In genomic region chr12:131850856-131851559, GRCh38 we compare ENCODE assay signal across 1 cellular context.
A peak's percentile ranks its signal among the peaks of the same experiment; 100 is the strongest.
TF ChIP-seq lines count a peak whose summit lies in the region.

No MANE protein-coding gene starts in this region.

TF ChIP-seq in HepG2, 621 proteins besides CTCF, POLR2A, EP300 and RAD21 (continues in another document):
- TF ChIP-seq CENPX (CRISPR knock-in tag; IDR thresholded peaks at IDR 0.05): no peak
- no peak for TF ChIP-seq PAF1 (CRISPR knock-in tag; IDR thresholded peaks at IDR 0.05)
- TF ChIP-seq ZEB1 (IDR thresholded peaks at IDR 0.05; ENCODE audit: insufficient replicate concordance, low read depth): no peak
- TF ChIP-seq YEATS2 (CRISPR knock-in tag; IDR thresholded peaks at IDR 0.05; ENCODE audit: borderline replicate concordance): no peak
- no peak for TF ChIP-seq TIGD3 (CRISPR knock-in tag; IDR thresholded peaks at IDR 0.05; ENCODE audit: borderline replicate concordance)
- TF ChIP-seq HBP1 (CRISPR knock-in tag; IDR thresholded peaks at IDR 0.05; ENCODE audit: low read depth): no peak
- no peak for TF ChIP-seq ZNF660 (CRISPR knock-in tag; IDR thresholded peaks at IDR 0.05; ENCODE audit: borderline replicate concordance, low read depth)
- no peak for TF ChIP-seq CHCHD3 (CRISPR knock-in tag; IDR thresholded peaks at IDR 0.05)
- no peak for TF ChIP-seq ZNF430 (CRISPR knock-in tag; IDR thresholded peaks at IDR 0.05)
- TF ChIP-seq PPARG (CRISPR knock-in tag; conservative IDR thresholded peaks at IDR 0.05): no peak
- no peak for TF ChIP-seq KDM5B (CRISPR knock-in tag; IDR thresholded peaks at IDR 0.05; ENCODE audit: borderline replicate concordance)
- no peak for TF ChIP-seq SIN3B (IDR thresholded peaks at IDR 0.05; ENCODE audit: low read length)
- TF ChIP-seq IRF2 (CRISPR knock-in tag; IDR thresholded peaks at IDR 0.05): no peak
- TF ChIP-seq GATAD1 (CRISPR knock-in tag; IDR thresholded peaks at IDR 0.05): 0 out of 2 replicates have a peak, but pooled peaks have one; percentile 27
- TF ChIP-seq GABPB1 (CRISPR knock-in tag; IDR thresholded peaks at IDR 0.05): peak; percentile 65; the same call in 1 of the 2 replicates
- TF ChIP-seq ATAD3A (CRISPR knock-in tag; IDR thresholded peaks at IDR 0.05): no peak
- TF ChIP-seq STAG1 (CRISPR knock-in tag; IDR thresholded peaks at IDR 0.05): peak; percentile 94
- TF ChIP-seq THAP7 (CRISPR knock-in tag; IDR thresholded peaks at IDR 0.05): no peak
- no peak for TF ChIP-seq ZNF121 (CRISPR knock-in tag; IDR thresholded peaks at IDR 0.05)
- TF ChIP-seq FOXA3 (CRISPR knock-in tag; IDR thresholded peaks at IDR 0.05): 0 out of 2 replicates have a peak, but pooled peaks have one; percentile 26
- TF ChIP-seq REL (CRISPR knock-in tag; conservative IDR thresholded peaks at IDR 0.05): 0 out of 2 replicates have a peak, but pooled peaks have one; percentile 19
- no peak for TF ChIP-seq BRCA1 (CRISPR knock-in tag; IDR thresholded peaks at IDR 0.05)
- TF ChIP-seq POGK (CRISPR knock-in tag; conservative IDR thresholded peaks at IDR 0.05): no peak
- TF ChIP-seq KDM2A (CRISPR knock-in tag; IDR thresholded peaks at IDR 0.05; ENCODE audit: borderline replicate concordance, low read depth): peak; percentile 61; the same call in 1 of the 2 replicates
- no peak for TF ChIP-seq ZFP1 (CRISPR knock-in tag; IDR thresholded peaks at IDR 0.05)
- no peak for TF ChIP-seq ZNF142 (CRISPR knock-in tag; IDR thresholded peaks at IDR 0.05)
- TF ChIP-seq REPIN1 (CRISPR knock-in tag; IDR thresholded peaks at IDR 0.05; ENCODE audit: borderline replicate concordance, low read depth): no peak
- TF ChIP-seq ZBTB1 (CRISPR knock-in tag; IDR thresholded peaks at IDR 0.05; ENCODE audit: borderline replicate concordance): no peak
- no peak for TF ChIP-seq ATF7-NPFF (CRISPR knock-in tag; IDR thresholded peaks at IDR 0.05; ENCODE audit: low read depth)
- TF ChIP-seq NFIB (CRISPR knock-in tag; IDR thresholded peaks at IDR 0.05; ENCODE audit: borderline replicate concordance): no peak
- no peak for TF ChIP-seq KDM5A (IDR thresholded peaks at IDR 0.05; ENCODE audit: borderline replicate concordance, low read length)
- TF ChIP-seq ZNF34 (CRISPR knock-in tag; IDR thresholded peaks at IDR 0.05; ENCODE audit: borderline replicate concordance): no peak
- TF ChIP-seq ZNF468 (CRISPR knock-in tag; IDR thresholded peaks at IDR 0.05): no peak
- TF ChIP-seq HIC2 (CRISPR knock-in tag; IDR thresholded peaks at IDR 0.05; ENCODE audit: low read depth): peak; percentile 42; the same call in 1 of the 2 replicates
- no peak for TF ChIP-seq PLSCR1 (CRISPR knock-in tag; IDR thresholded peaks at IDR 0.05; ENCODE audit: borderline replicate concordance)
- no peak for TF ChIP-seq HHEX (CRISPR knock-in tag; IDR thresholded peaks at IDR 0.05)
- TF ChIP-seq ZNF460 (CRISPR knock-in tag; IDR thresholded peaks at IDR 0.05; ENCODE audit: borderline replicate concordance): no peak
- no peak for TF ChIP-seq ZFP36 (IDR thresholded peaks at IDR 0.05; ENCODE audit: borderline replicate concordance, low read depth, low read length, partially characterized antibody)
- no peak for TF ChIP-seq ZNF775 (CRISPR knock-in tag; IDR thresholded peaks at IDR 0.05; ENCODE audit: borderline replicate concordance)
- no peak for TF ChIP-seq NCOA2 (CRISPR knock-in tag; IDR thresholded peaks at IDR 0.05)
- peak; percentile 35; the same call in 1 of the 2 replicates for TF ChIP-seq ZFX (CRISPR knock-in tag; IDR thresholded peaks at IDR 0.05; ENCODE audit: low read depth)
- TF ChIP-seq ZNF570 (CRISPR knock-in tag; IDR thresholded peaks at IDR 0.05; ENCODE audit: borderline replicate concordance): no peak
- TF ChIP-seq FOXM1 (CRISPR knock-in tag; IDR thresholded peaks at IDR 0.05): no peak
- TF ChIP-seq FOXJ3 (CRISPR knock-in tag; IDR thresholded peaks at IDR 0.05; ENCODE audit: borderline replicate concordance): no peak
- TF ChIP-seq KDM3A (CRISPR knock-in tag; IDR thresholded peaks at IDR 0.05; ENCODE audit: low read depth): peak; percentile 63; the same call in 1 of the 2 replicates
- TF ChIP-seq RFXANK (CRISPR knock-in tag; IDR thresholded peaks at IDR 0.05): no peak
- no peak for TF ChIP-seq IRF9 (CRISPR knock-in tag; IDR thresholded peaks at IDR 0.05; ENCODE audit: borderline replicate concordance)
- no peak for TF ChIP-seq ZFP62 (CRISPR knock-in tag; IDR thresholded peaks at IDR 0.05)
- no peak for TF ChIP-seq GATAD2A (CRISPR knock-in tag; IDR thresholded peaks at IDR 0.05)
- no peak for TF ChIP-seq PREB (CRISPR knock-in tag; IDR thresholded peaks at IDR 0.05)
